ENCODE assay signal across 19 cellular contexts in genomic region chr3:160612386-160613115, GRCh38.
"Had no signal": no experiment of that assay in that cellular context is flagged by ENCODE, and none has a peak within 500 bp of the region (broad histone marks: within the 10 kb centered on the region; RNA-seq: fewer than 3 reads in every experiment).

No MANE protein-coding gene starts in this region.

- FAIRE-seq: endometrium had no signal

- H3K9me3 Mint-ChIP-seq: nephron progenitor cell; stimulated activated effector memory CD8-positive, alpha-beta T cell treated with anti-CD3 and anti-CD28 coated beads, Interleukin-12 subunit alpha, Interleukin-12 subunit beta, amount 100 ng/mL, for 72 hours had no signal

- H3K4me3 ChIP-seq: esophagus squamous epithelium, hepatocyte, lung, prostate gland, right lobe of liver, suprapubic skin, thyroid gland, upper lobe of left lung, uterus had no signal

- H3K4me3 Mint-ChIP-seq: naive B cell; nephron progenitor cell; stimulated activated effector memory CD8-positive, alpha-beta T cell treated with anti-CD3 and anti-CD28 coated beads, Interleukin-12 subunit alpha, Interleukin-12 subunit beta, amount 100 ng/mL, for 72 hours had no signal

- DNase-seq: effector memory CD4-positive, alpha-beta T cell; esophagus squamous epithelium; left colon; left ventricle myocardium superior; naive B cell; nephron progenitor cell; right lobe of liver; stimulated activated CD4-positive, alpha-beta T cell treated with anti-CD3 and anti-CD28 coated beads, Interleukin-4, amount 100 ng/mL, for 1 hour; stimulated activated CD8-positive, alpha-beta memory T cell treated with anti-CD3 and anti-CD28 coated beads, Interleukin-4, amount 100 ng/mL, for 48 hours; stimulated activated naive CD8-positive, alpha-beta T cell treated with anti-CD3 and anti-CD28 coated beads, Interleukin-15, Interleukin-2, amounts not matched to agents 100 U/mL and 50 U/mL, for 24 hours; thyroid gland; upper lobe of left lung; uterus had no signal

- ATAC-seq: left colon; left ventricle myocardium superior; right lobe of liver; stimulated activated effector memory CD8-positive, alpha-beta T cell treated with anti-CD3 and anti-CD28 coated beads, Interleukin-12 subunit alpha, Interleukin-12 subunit beta, amount 100 ng/mL, for 72 hours; stimulated activated naive CD8-positive, alpha-beta T cell treated with anti-CD3 and anti-CD28 coated beads, Interleukin-15, Interleukin-2, amounts not matched to agents 100 U/mL and 50 U/mL, for 24 hours had no signal

- H3K4me1 Mint-ChIP-seq: naive B cell; nephron progenitor cell; stimulated activated effector memory CD8-positive, alpha-beta T cell treated with anti-CD3 and anti-CD28 coated beads, Interleukin-12 subunit alpha, Interleukin-12 subunit beta, amount 100 ng/mL, for 72 hours had no signal

- H3K36me3 Mint-ChIP-seq: naive B cell; stimulated activated effector memory CD8-positive, alpha-beta T cell treated with anti-CD3 and anti-CD28 coated beads, Interleukin-12 subunit alpha, Interleukin-12 subunit beta, amount 100 ng/mL, for 72 hours had no signal

- H3K36me3 ChIP-seq: esophagus squamous epithelium, prostate gland, right lobe of liver, suprapubic skin, thyroid gland, upper lobe of left lung, uterus had no signal

- H3K27ac Mint-ChIP-seq: naive B cell; nephron progenitor cell; stimulated activated effector memory CD8-positive, alpha-beta T cell treated with anti-CD3 and anti-CD28 coated beads, Interleukin-12 subunit alpha, Interleukin-12 subunit beta, amount 100 ng/mL, for 72 hours had no signal

- H3K27me3 ChIP-seq: esophagus squamous epithelium, right lobe of liver, thyroid gland, upper lobe of left lung, uterus had no signal
